Comparison of ENCODE assay signal across 22 cellular contexts in genomic region chr2:160226367-160226766, GRCh38. TPM values are rescaled to one million over a fixed set of nuclear protein-coding genes. Genes with fewer than 3 reads are reported as not detected.
DNase-seq lines count a peak whose midpoint lies in the region; ATAC-seq and TF ChIP-seq lines count a peak whose summit lies in the region.
"Had no signal": no experiment of that assay in that cellular context is flagged by ENCODE, and none has a peak within 500 bp of the region (broad histone marks: within the 10 kb centered on the region; RNA-seq: fewer than 3 reads in every experiment).

No MANE protein-coding gene starts in this region.

- peak overlapping the region; percentile 24 for H3K9ac ChIP-seq in trophoblast cell (ENCODE audit: low read length)
- H3K9ac ChIP-seq: BLaER1 treated with 17β-estradiol and CSF1 and Interleukin-3, amounts not matched to agents 10 nM and 100 nM had no signal

- H3K23ac ChIP-seq in trophoblast cell (ENCODE audit: low read length): no peak overlapping the region

- TF ChIP-seq CTCF in RWPE2 (IDR thresholded peaks at IDR 0.05; ENCODE audit: poor library complexity, severe bottlenecking) (no peak), foreskin keratinocyte (conservative IDR thresholded peaks at IDR 0.05) (no peak)

- peak overlapping the region; percentile 89 for H3K18ac ChIP-seq in trophoblast cell (ENCODE audit: low read length)

- H2AFZ ChIP-seq in ACC112 (ENCODE audit: low read length, unreplicated experiment) (no peak overlapping the region), trophoblast cell (ENCODE audit: insufficient read depth, low read length, poor library complexity) (peak overlapping the region; percentile 71)

- H3K4me1 ChIP-seq in ACC112 (ENCODE audit: control insufficient read depth, insufficient read depth, low read length, unreplicated experiment) (peaks cover 77% of the 10 kb centered on the region), RWPE2 (ENCODE audit: insufficient read depth, poor library complexity, severe bottlenecking) (peaks cover 89% of the 10 kb centered on the region), foreskin keratinocyte (peaks cover 83% of the 10 kb centered on the region), trophoblast cell (ENCODE audit: control insufficient read depth in 1 of 2, insufficient read depth in 2 of 2, low read length in 2 of 2) (peaks cover 43 to 51% of the 10 kb centered on the region in 2 experiments)

- no peaks in the 10 kb centered on the region for H3K9me3 ChIP-seq in RWPE2 (ENCODE audit: severe bottlenecking)
- H3K9me3 ChIP-seq in trophoblast cell (ENCODE audit: insufficient read depth, low read depth, low read length): no peaks in the 10 kb centered on the region
- H3K9me3 ChIP-seq: BLaER1 treated with 17β-estradiol and CSF1 and Interleukin-3, amounts not matched to agents 10 nM and 100 nM; left lung; vagina had no signal

- WGBS in trophoblast cell (ENCODE audit: extremely low coverage, insufficient coverage, insufficient read length): no CpG with 5 or more reads among the region's 5 CpGs

- H4K91ac ChIP-seq in trophoblast cell (ENCODE audit: low read depth, low read length): peak overlapping the region; percentile 99

- H4K8ac ChIP-seq in trophoblast cell (ENCODE audit: low read depth, low read length): peak overlapping the region; percentile 89

- H3K14ac ChIP-seq in trophoblast cell (ENCODE audit: low read length): peak overlapping the region; percentile 92

- peaks cover 33% of the 10 kb centered on the region for H3K27me3 Mint-ChIP-seq in stimulated activated memory B cell treated with anti-CD40 and anti-IgM and Interleukin-4, amounts not matched to agents 10 μg/mL and 1 μg/mL and 100 μg/mL, for 72 hours
- H3K27me3 Mint-ChIP-seq: T-cell had no signal

- no peaks in the 10 kb centered on the region for H3K36me3 Mint-ChIP-seq in stimulated activated memory B cell treated with anti-CD40 and anti-IgM and Interleukin-4, amounts not matched to agents 10 μg/mL and 1 μg/mL and 100 μg/mL, for 72 hours
- H3K36me3 Mint-ChIP-seq: activated naive CD8-positive, alpha-beta T cell; T-cell had no signal

- H2BK5ac ChIP-seq in trophoblast cell (ENCODE audit: low read depth, low read length, poor library complexity): peak overlapping the region; percentile 99

- no peak overlapping the region for H3K4me3 ChIP-seq in ACC112 (ENCODE audit: low read depth, low read length)
- no peak overlapping the region for H3K4me3 ChIP-seq in RWPE2 (ENCODE audit: severe bottlenecking)
- no peak overlapping the region for H3K4me3 ChIP-seq in trophoblast cell (ENCODE audit: low read depth, low read length)
- H3K4me3 ChIP-seq: BLaER1 treated with 17β-estradiol and CSF1 and Interleukin-3, amounts not matched to agents 10 nM and 100 nM; left lung; vagina had no signal

- DNase-seq in RWPE2 (ENCODE audit: low spot score): no peak
- DNase-seq in foreskin keratinocyte: no peak
- DNase-seq in trophoblast cell: no peak
- DNase-seq: activated CD4-positive, alpha-beta T cell treated with anti-CD3 and anti-CD28 coated beads for 48 hours; effector memory CD8-positive, alpha-beta T cell; glutamatergic neuron; HFFc6; KBM-7; left lung; NCI-H187 treated with DMSO at 0.1 percent for 48 hours; Right ventricle myocardium superior; stimulated activated CD8-positive, alpha-beta memory T cell treated with anti-CD3 and anti-CD28 coated beads, Interleukin-4, amount 100 ng/mL, for 48 hours; T-cell had no signal

- H3K9me3 Mint-ChIP-seq in stimulated activated memory B cell treated with anti-CD40 and anti-IgM and Interleukin-4, amounts not matched to agents 10 μg/mL and 1 μg/mL and 100 μg/mL, for 72 hours: no peaks in the 10 kb centered on the region
- H3K9me3 Mint-ChIP-seq: effector memory CD8-positive, alpha-beta T cell; HFFc6; T-cell had no signal

- H2AK5ac ChIP-seq in trophoblast cell (ENCODE audit: low read length): peak overlapping the region; percentile 91

- H3K27ac ChIP-seq in ACC112 (ENCODE audit: low read depth, low read length) (peak overlapping the region; percentile 97), RWPE2 (ENCODE audit: poor library complexity, severe bottlenecking) (peak overlapping the region; percentile 100), foreskin keratinocyte (peak overlapping the region; percentile 79), trophoblast cell (ENCODE audit: low read depth, low read length) (peak overlapping the region; percentile 95)
- H3K27ac ChIP-seq: BLaER1 treated with 17β-estradiol and CSF1 and Interleukin-3, amounts not matched to agents 10 nM and 100 nM; vagina had no signal

- H2BK120ac ChIP-seq in trophoblast cell (ENCODE audit: insufficient read depth, low read length, poor library complexity): peak overlapping the region; percentile 96

- H3K4ac ChIP-seq in trophoblast cell (ENCODE audit: low read depth, low read length): peak overlapping the region; percentile 93

- H3K4me1 Mint-ChIP-seq in stimulated activated memory B cell treated with anti-CD40 and anti-IgM and Interleukin-4, amounts not matched to agents 10 μg/mL and 1 μg/mL and 100 μg/mL, for 72 hours: no peaks in the 10 kb centered on the region

- peak overlapping the region; percentile 10 for H4K12ac ChIP-seq in trophoblast cell (ENCODE audit: low read depth, low read length)

- no peak overlapping the region for H3K27ac Mint-ChIP-seq in stimulated activated memory B cell treated with anti-CD40 and anti-IgM and Interleukin-4, amounts not matched to agents 10 μg/mL and 1 μg/mL and 100 μg/mL, for 72 hours
- H3K27ac Mint-ChIP-seq: activated naive CD8-positive, alpha-beta T cell; effector memory CD8-positive, alpha-beta T cell; HFFc6; T-cell had no signal

- H3K36me3 ChIP-seq in ACC112 (ENCODE audit: insufficient read depth, low read length) (no peaks in the 10 kb centered on the region), RWPE2 (ENCODE audit: low read depth) (no peaks in the 10 kb centered on the region), trophoblast cell (ENCODE audit: control insufficient read depth in 1 of 2, insufficient read depth in 2 of 2, low read length in 2 of 2) (no peaks in the 10 kb centered on the region)
- H3K36me3 ChIP-seq: BLaER1 treated with 17β-estradiol and CSF1 and Interleukin-3, amounts not matched to agents 10 nM and 100 nM; left lung; vagina had no signal

- H3K79me2 ChIP-seq in ACC112 (ENCODE audit: control insufficient read depth, insufficient read depth, low read length, unreplicated experiment): peaks cover 2% of the 10 kb centered on the region
- peaks cover 20% of the 10 kb centered on the region for H3K79me2 ChIP-seq in trophoblast cell (ENCODE audit: control insufficient read depth, insufficient read depth, low read length, poor library complexity)

- peak overlapping the region; percentile 99 for H2BK12ac ChIP-seq in trophoblast cell (ENCODE audit: low read length)

- H3K27me3 ChIP-seq in ACC112 (ENCODE audit: insufficient read depth, low read length) (no peaks in the 10 kb centered on the region), RWPE2 (ENCODE audit: insufficient read depth, poor library complexity, severe bottlenecking) (no peaks in the 10 kb centered on the region), foreskin keratinocyte (no peaks in the 10 kb centered on the region), trophoblast cell (ENCODE audit: insufficient read depth, low read length) (no peaks in the 10 kb centered on the region)
- H3K27me3 ChIP-seq: BLaER1 treated with 17β-estradiol and CSF1 and Interleukin-3, amounts not matched to agents 10 nM and 100 nM; left lung; vagina had no signal

- no peak for ATAC-seq in RWPE2 (ENCODE audit: low read depth)
- no peak for ATAC-seq in foreskin keratinocyte
- ATAC-seq in stimulated activated memory B cell treated with anti-CD40 and anti-IgM and Interleukin-4, amounts not matched to agents 10 μg/mL and 1 μg/mL and 100 μg/mL, for 72 hours: no peak
- ATAC-seq in HG03432 (IDR thresholded peaks at IDR 0.05; ENCODE audit: unreplicated experiment): no peak
- ATAC-seq in GM21786 (IDR thresholded peaks at IDR 0.05; ENCODE audit: unreplicated experiment): no peak
- ATAC-seq in HG03378 (IDR thresholded peaks at IDR 0.05; ENCODE audit: unreplicated experiment): no peak
- ATAC-seq: effector memory CD8-positive, alpha-beta T cell; left lung; T-cell had no signal

- no peak overlapping the region for H3K4me2 ChIP-seq in trophoblast cell (ENCODE audit: low read length)

- H3K4me3 Mint-ChIP-seq in stimulated activated memory B cell treated with anti-CD40 and anti-IgM and Interleukin-4, amounts not matched to agents 10 μg/mL and 1 μg/mL and 100 μg/mL, for 72 hours: no peak overlapping the region
- H3K4me3 Mint-ChIP-seq: activated naive CD8-positive, alpha-beta T cell; effector memory CD8-positive, alpha-beta T cell; HFFc6; T-cell had no signal

- peaks cover 69% of the 10 kb centered on the region for H3K79me1 ChIP-seq in trophoblast cell (ENCODE audit: low read length)

RNA-seq across cellular contexts. Expression of gene ITGB6, which starts 26.3 kb away (rescaled TPM):
- total RNA-seq in foreskin keratinocyte: 41.2 and 113 TPM in 2 replicates
- 13.9 and 31.2 TPM in 2 replicates for polyA plus RNA-seq in foreskin keratinocyte
- polyA plus RNA-seq in trophoblast cell (2013): 100 and 101 TPM in 2 replicates
- total RNA-seq: fibroblast of lung had no signal
